In genomic region chr5:97991236-97991635, GRCh38 we compare ENCODE assay signal across 24 cellular contexts.
A peak's percentile ranks its signal among the peaks of the same experiment; 100 is the strongest.
DNase-seq lines count a peak whose midpoint lies in the region; ATAC-seq, FAIRE-seq and TF ChIP-seq lines count a peak whose summit lies in the region.
"Had no signal": no experiment of that assay in that cellular context is flagged by ENCODE, and none has a peak within 500 bp of the region (broad histone marks: within the 10 kb centered on the region; RNA-seq: fewer than 3 reads in every experiment).

No MANE protein-coding gene starts in this region.

- no peak overlapping the region for H3K14ac ChIP-seq in trophoblast cell (ENCODE audit: low read length)

- no peak overlapping the region for H4K8ac ChIP-seq in trophoblast cell (ENCODE audit: low read depth, low read length)

- H3K18ac ChIP-seq in trophoblast cell (ENCODE audit: low read length) = no peak overlapping the region

- no peaks in the 10 kb centered on the region for H3K79me2 ChIP-seq in trophoblast cell (ENCODE audit: control insufficient read depth, insufficient read depth, low read length, poor library complexity)

- no peak overlapping the region for H2AK5ac ChIP-seq in trophoblast cell (ENCODE audit: low read length)

- H3K4me3 ChIP-seq in kidney (ENCODE audit: low read length in 2 of 2) (no peak overlapping the region), trophoblast cell (ENCODE audit: low read depth, low read length) (no peak overlapping the region)
- H3K4me3 ChIP-seq: A549; BLaER1 treated with 17β-estradiol and CSF1 and Interleukin-3, amounts not matched to agents 10 nM and 100 nM; GM12878 had no signal

- no peak for TF ChIP-seq CTCF in kidney (IDR thresholded peaks at IDR 0.05; ENCODE audit: borderline replicate concordance, extremely low read depth, insufficient read depth)

- H4K91ac ChIP-seq in trophoblast cell (ENCODE audit: low read depth, low read length) = no peak overlapping the region

- no peak overlapping the region for H2BK120ac ChIP-seq in trophoblast cell (ENCODE audit: insufficient read depth, low read length, poor library complexity)

- H2AFZ ChIP-seq in trophoblast cell (ENCODE audit: insufficient read depth, low read length, poor library complexity) = no peak overlapping the region

- H3K9me3 ChIP-seq in kidney (ENCODE audit: control insufficient read depth in 1 of 2, low read length in 2 of 2) (peaks cover 0 to 2% of the 10 kb centered on the region in 2 donors), trophoblast cell (ENCODE audit: insufficient read depth, low read depth, low read length) (peaks cover 3% of the 10 kb centered on the region)
- H3K9me3 ChIP-seq: A549, Caco-2 had no signal

- no CpG with 5 or more reads among the region's 7 CpGs for WGBS in trophoblast cell (ENCODE audit: extremely low coverage, insufficient coverage, insufficient read length)

- H3K23ac ChIP-seq in trophoblast cell (ENCODE audit: low read length) = no peak overlapping the region

- H4K12ac ChIP-seq in trophoblast cell (ENCODE audit: low read depth, low read length) = peak overlapping the region; percentile 43

- no peak for FAIRE-seq in kidney (lab: Jason Lieb, UNC)
- FAIRE-seq: A549, D721Med, GM12878, GM12892, GM18507 had no signal

- no peak overlapping the region for H2BK5ac ChIP-seq in trophoblast cell (ENCODE audit: low read depth, low read length, poor library complexity)

- H3K27ac ChIP-seq in kidney (ENCODE audit: low read depth in 2 of 2, low read length in 2 of 2) (no peak overlapping the region), trophoblast cell (ENCODE audit: low read depth, low read length) (no peak overlapping the region)
- H3K27ac ChIP-seq: 22Rv1; A549; BLaER1 treated with 17β-estradiol and CSF1 and Interleukin-3, amounts not matched to agents 10 nM and 100 nM; C4-2B had no signal

- no peak overlapping the region for H2BK12ac ChIP-seq in trophoblast cell (ENCODE audit: low read length)

- no peak overlapping the region for H3K4ac ChIP-seq in trophoblast cell (ENCODE audit: low read depth, low read length)

- H3K4me2 ChIP-seq in trophoblast cell (ENCODE audit: low read length) = no peak overlapping the region
- H3K4me2 ChIP-seq: A549; BLaER1 treated with 17β-estradiol and CSF1 and Interleukin-3, amounts not matched to agents 10 nM and 100 nM had no signal

- DNase-seq in kidney (peak; percentile 18), trophoblast cell (no peak), putamen (ENCODE audit: low spot score) (peak; percentile 56), hypothalamus (lab: John Stamatoyannopoulos, UW) (no peak)
- DNase-seq: AML-193; Caco-2; Calu3; CD4-positive, alpha-beta T cell; CD8-positive, alpha-beta T cell; DMS153; DMS53; DMS79; DND-41; EL; GDM1 had no signal

- ATAC-seq in HG02678 (IDR thresholded peaks at IDR 0.05; ENCODE audit: unreplicated experiment) = no peak
- ATAC-seq: A549; CD8-positive, alpha-beta T cell; GM12878 had no signal

- intact Hi-C loops in kidney (cut with DNase I) = no loop called here

- no peaks in the 10 kb centered on the region for H3K4me1 ChIP-seq in kidney (ENCODE audit: control insufficient read depth in 1 of 2, insufficient read depth in 1 of 2, low read depth in 1 of 2, low read length in 2 of 2)
- no peaks in the 10 kb centered on the region for H3K4me1 ChIP-seq in trophoblast cell (ENCODE audit: control insufficient read depth in 1 of 2, insufficient read depth in 2 of 2, low read length in 2 of 2)
- H3K4me1 ChIP-seq: A549; BLaER1 treated with 17β-estradiol and CSF1 and Interleukin-3, amounts not matched to agents 10 nM and 100 nM; Caco-2 had no signal

- no peaks in the 10 kb centered on the region for H3K27me3 ChIP-seq in trophoblast cell (ENCODE audit: insufficient read depth, low read length)
- H3K27me3 ChIP-seq: BLaER1 treated with 17β-estradiol and CSF1 and Interleukin-3, amounts not matched to agents 10 nM and 100 nM had no signal

- H3K79me1 ChIP-seq in trophoblast cell (ENCODE audit: low read length) = no peaks in the 10 kb centered on the region

- H3K9ac ChIP-seq in kidney (ENCODE audit: low read length in 2 of 2) (no peak overlapping the region), trophoblast cell (ENCODE audit: low read length) (no peak overlapping the region)
- H3K9ac ChIP-seq: BLaER1 treated with 17β-estradiol and CSF1 and Interleukin-3, amounts not matched to agents 10 nM and 100 nM had no signal

- H3K36me3 ChIP-seq in kidney (ENCODE audit: control insufficient read depth in 1 of 2, insufficient read depth in 2 of 2, low read length in 2 of 2) (no peaks in the 10 kb centered on the region), trophoblast cell (ENCODE audit: control insufficient read depth in 1 of 2, insufficient read depth in 2 of 2, low read length in 2 of 2) (no peaks in the 10 kb centered on the region)
- H3K36me3 ChIP-seq: BLaER1 treated with 17β-estradiol and CSF1 and Interleukin-3, amounts not matched to agents 10 nM and 100 nM had no signal

Comparison
In these comparisons a context has a peak if more than half of its experiments do, and no peak if none do; other contexts are left out.
1. DNase-seq: peak in kidney (single experiment) and putamen (single experiment); none in trophoblast cell (0 of 2) and hypothalamus (0 of 51).